ENCODE assay signal across 9 cellular contexts in genomic region chr13:114281351-114282142, GRCh38. TPM values are rescaled to one million over a fixed set of nuclear protein-coding genes. Genes with fewer than 3 reads are reported as not detected.
DNase-seq lines count a peak whose midpoint lies in the region; ATAC-seq, FAIRE-seq and TF ChIP-seq lines count a peak whose summit lies in the region.
"Had no signal": no experiment of that assay in that cellular context is flagged by ENCODE, and none has a peak within 500 bp of the region (broad histone marks: within the 10 kb centered on the region; RNA-seq: fewer than 3 reads in every experiment).

Gene UPF3A, plus strand, starts transcription at chr13:114281601. Its CDS starts 39 bp downstream, at chr13:114281640.

- WGBS in HepG2 (ENCODE audit: low lambda C conversion rate): 0% methylated on average over 4 of the region's 99 CpGs

- peaks cover 54% of the 10 kb centered on the region for H3K36me3 Mint-ChIP-seq in dendritic cell treated with granulocyte-macrophage colony-stimulating factor and Interleukin-4, amounts not matched to agents 40 ng/mL and 50 ng/mL, for 4 days (ENCODE audit: low read depth)

- in situ Hi-C loops in HepG2 (cut with HindIII; ENCODE audit: extremely low pct_ligation_motif_present, low pct_unique_long_range_greater_than_20kb): no loop called here

- H3K4me1 Mint-ChIP-seq in dendritic cell treated with granulocyte-macrophage colony-stimulating factor and Interleukin-4, amounts not matched to agents 40 ng/mL and 50 ng/mL, for 4 days (ENCODE audit: low read depth): peaks cover 34% of the 10 kb centered on the region

- POLR2A ChIA-PET in HepG2 (lab: Yijun Ruan, JAX): interaction anchor here (0.6 to 2.7 kb wide), 13 partner anchors 8 to 53 kb away, joined by 3 to 15 read pairs (median 3); partner anchors contain the start of gene CHAMP1

- H4K20me1 ChIP-seq in BLaER1 (no peaks in the 10 kb centered on the region), HepG2 (ENCODE audit: insufficient read depth, low read length) (peaks cover 7% of the 10 kb centered on the region; the same call in 1 of the 2 replicates)

- FAIRE-seq in HepG2 (lab: Jason Lieb, UNC): no peak
- FAIRE-seq: islet of Langerhans had no signal

- H3K9ac ChIP-seq in BLaER1 (peak within 1 kb of the TSS; percentile 99), HepG2 (ENCODE audit: insufficient read depth, low read depth, low read length) (peak within 1 kb of the TSS; percentile 99)

- peak within 1 kb of the TSS; percentile 97 for H3K27ac Mint-ChIP-seq in dendritic cell treated with granulocyte-macrophage colony-stimulating factor and Interleukin-4, amounts not matched to agents 40 ng/mL and 50 ng/mL, for 4 days

- H3K27ac ChIP-seq in BLaER1 (peak within 1 kb of the TSS; percentile 100), HepG2 (ENCODE audit: extremely low read length, insufficient read depth, low read length) (peak within 1 kb of the TSS; percentile 99)

- 0 out of 2 replicates have a peak, but pooled peaks have one; percentile 27 for TF ChIP-seq RAD21 in HepG2 (CRISPR knock-in tag; IDR thresholded peaks at IDR 0.05)

- peaks cover 35% of the 10 kb centered on the region for H3K79me2 ChIP-seq in HepG2 (ENCODE audit: insufficient read depth, low read length)

- H3K27me3 ChIP-seq in BLaER1 (no peaks in the 10 kb centered on the region), HepG2 (ENCODE audit: control insufficient read depth in 1 of 2, insufficient read depth in 2 of 2, low read length in 2 of 2) (no peaks in the 10 kb centered on the region; a peak in 1 of 5 replicates)

- TF ChIP-seq CTCF in HepG2 (CRISPR knock-in tag; IDR thresholded peaks at IDR 0.05): no peak; the same call in 1 of the 2 replicates

- no peaks in the 10 kb centered on the region for H3K9me3 ChIP-seq in BLaER1
- H3K9me3 ChIP-seq in HepG2 (ENCODE audit: low read length): no peaks in the 10 kb centered on the region

- H3K36me3 ChIP-seq in BLaER1 (peaks cover 39% of the 10 kb centered on the region), HepG2 (replicated peaks in 1 of 2; ENCODE audit: control insufficient read depth in 1 of 2, insufficient read depth in 2 of 2, low read length in 2 of 2) (peaks cover 5 to 24% of the 10 kb centered on the region in 2 experiments; a peak in 4 of 5 replicates)

- H3K4me3 ChIP-seq in BLaER1: peak within 1 kb of the TSS; percentile 91
- peak within 1 kb of the TSS; percentile 84 to 98 (median 90) for H3K4me3 ChIP-seq in HepG2 (replicated peaks in 1 of 3; ENCODE audit: insufficient read depth in 1 of 3, low read depth in 2 of 3, low read length in 3 of 3)

- H2AFZ ChIP-seq in HepG2 (ENCODE audit: low read length): no peak within 1 kb of the TSS

- H3K9me3 Mint-ChIP-seq in dendritic cell treated with granulocyte-macrophage colony-stimulating factor and Interleukin-4, amounts not matched to agents 40 ng/mL and 50 ng/mL, for 4 days: no peaks in the 10 kb centered on the region

- H3K27me3 Mint-ChIP-seq in dendritic cell treated with granulocyte-macrophage colony-stimulating factor and Interleukin-4, amounts not matched to agents 40 ng/mL and 50 ng/mL, for 4 days: no peaks in the 10 kb centered on the region

- TF ChIP-seq EP300 in HepG2 (IDR thresholded peaks at IDR 0.05; ENCODE audit: low read depth in 2 of 2, low read length in 2 of 2): 0 out of 4 replicates have a peak, but pooled peaks of 1 of the 2 experiments have one; percentile 8
- TF ChIP-seq EP300 in HepG2 (CRISPR knock-in tag; IDR thresholded peaks at IDR 0.05; ENCODE audit: borderline replicate concordance): no peak

- ATAC-seq in HG03457 (IDR thresholded peaks at IDR 0.05; ENCODE audit: unreplicated experiment): peak; percentile 51
- peak; percentile 94 for ATAC-seq in HepG2

- TF ChIP-seq POLR2A in HepG2 (IDR thresholded peaks at IDR 0.05; ENCODE audit: insufficient read depth in 1 of 2, low read depth in 2 of 2, low read length in 2 of 2): peak; percentile 82 to 88

- no TSS peak for BruUV-seq in HepG2 (replicated peaks; lab: Mats Ljungman, UMichigan)

- peaks cover 31% of the 10 kb centered on the region for H3K4me1 ChIP-seq in BLaER1
- peaks cover 45% of the 10 kb centered on the region for H3K4me1 ChIP-seq in HepG2 (ENCODE audit: insufficient read depth, low read length)

- intact Hi-C loops in dendritic cell treated with granulocyte-macrophage colony-stimulating factor and Interleukin-4, amounts not matched to agents 40 ng/mL and 50 ng/mL, for 4 days (cut with micrococcal nuclease): loop anchor here (1.0 kb wide), 1 partner anchor 33 kb away; the partner anchor contains the start of gene CHAMP1
- intact Hi-C loops in HepG2 (cut with micrococcal nuclease; ENCODE audit: unreplicated experiment): loop anchor here (2.0 kb wide), 1 partner anchor 33 kb away; the partner anchor contains the start of gene CHAMP1

- DNase-seq in GM19240 (ENCODE audit: insufficient read length, low spot score) (peak; percentile 66), NCI-H526 treated with DMSO at 0.1 percent for 48 hours (lab: John Stamatoyannopoulos, UW) (peak; percentile 83), HepG2 (ENCODE audit: low spot score) (peak; percentile 83)
- peak; percentile 81 to 82 for DNase-seq in activated CD4-positive, alpha-beta T cell treated with anti-CD3 and anti-CD28 coated beads, Interleukin-2, amount 50 U/mL, for 24 hours (ENCODE audit: low read depth in 1 of 2, low spot score in 1 of 2)
- DNase-seq in stimulated activated CD4-positive, alpha-beta T cell treated with anti-CD3 and anti-CD28 coated beads, Interleukin-4, amount 100 ng/mL, for 1 hour: peak; percentile 87

- CTCF ChIA-PET in HepG2 (lab: Yijun Ruan, JAX; ENCODE audit: low intra/inter-chr PET ratio, low total read pairs): no interaction called here

- peak within 1 kb of the TSS; percentile 93 for H3K4me3 Mint-ChIP-seq in dendritic cell treated with granulocyte-macrophage colony-stimulating factor and Interleukin-4, amounts not matched to agents 40 ng/mL and 50 ng/mL, for 4 days

- H3K4me2 ChIP-seq in BLaER1 (peak within 1 kb of the TSS; percentile 90), HepG2 (ENCODE audit: low read depth, low read length) (peak within 1 kb of the TSS; percentile 96)

TF ChIP-seq in HepG2, 621 proteins besides CTCF, POLR2A, EP300 and RAD21 (continues in another document):
- TF ChIP-seq MXD3 (CRISPR knock-in tag; IDR thresholded peaks at IDR 0.05) (peak; percentile 36; the same call in 1 of the 2 replicates), ZBED4 (CRISPR knock-in tag; IDR thresholded peaks at IDR 0.05; ENCODE audit: borderline replicate concordance) (peak; percentile 79), MTF1 (CRISPR knock-in tag; IDR thresholded peaks at IDR 0.05) (no peak), ZNF253 (CRISPR knock-in tag; IDR thresholded peaks at IDR 0.05; ENCODE audit: borderline replicate concordance) (no peak), ZNF549 (CRISPR knock-in tag; IDR thresholded peaks at IDR 0.05) (no peak)

RNA-seq across cellular contexts. Expression of gene UPF3A, which starts in this region (rescaled TPM):
- 50.5 and 63.8 TPM in 2 replicates for total RNA-seq in HepG2 (2016; rRNA removed; fragmentation: Illumina TruSeq; extraction: Trizol)
- total RNA-seq in HepG2 (2016; cell fraction: cytosol; rRNA removed; fragmentation: Illumina TruSeq; extraction: Trizol; ENCODE audit: low read depth): 22.0 TPM in 2 replicates
- total RNA-seq in HepG2 (2016; cell fraction: insoluble cytoplasmic fraction; rRNA removed; fragmentation: Illumina TruSeq; extraction: Trizol): 53.4 and 65.3 TPM in 2 replicates
- 40.3 and 41.6 TPM in 2 replicates for total RNA-seq in HepG2 (2016; cell fraction: membrane; rRNA removed; fragmentation: Illumina TruSeq; extraction: Trizol)
- 56.7 and 60.9 TPM in 2 replicates for total RNA-seq in HepG2 (2016; cell fraction: nucleus; rRNA removed; fragmentation: Illumina TruSeq; extraction: Trizol)
- polyA plus RNA-seq in HepG2 (2011; rRNA removed): 46.7 and 60.2 TPM in 2 replicates
- 32.6 and 34.3 TPM in 2 replicates for polyA plus RNA-seq in HepG2 (2011; cell fraction: cytosol; rRNA removed)
- 66.5 and 88.8 TPM in 2 replicates for polyA plus RNA-seq in HepG2 (2011; cell fraction: nucleus; rRNA removed)
- 45.1 and 52.0 TPM in 2 replicates for polyA plus RNA-seq in HepG2 (2012)
- polyA plus RNA-seq in HepG2 (2016; cell fraction: cytosol; fragmentation: Illumina TruSeq; extraction: Trizol; ENCODE audit: low read depth): 26.0 and 27.5 TPM in 2 replicates
- polyA plus RNA-seq in HepG2 (2016; cell fraction: insoluble cytoplasmic fraction; fragmentation: Illumina TruSeq; extraction: Trizol; ENCODE audit: low read depth): 81.1 and 85.3 TPM in 2 replicates
- 38.1 and 40.9 TPM in 2 replicates for polyA plus RNA-seq in HepG2 (2016; cell fraction: membrane; fragmentation: Illumina TruSeq; extraction: Trizol; ENCODE audit: low read depth)
- polyA plus RNA-seq in HepG2 (2016; cell fraction: nucleus; fragmentation: Illumina TruSeq; extraction: Trizol; ENCODE audit: insufficient read depth, low read depth): 191 TPM in 2 replicates
- polyA minus RNA-seq in HepG2 (2011; rRNA and poly(A)+ RNA removed; ENCODE audit: low replicate concordance): 14.3 and 25.2 TPM in 2 replicates
- polyA minus RNA-seq in HepG2 (2011; cell fraction: cytosol; rRNA and poly(A)+ RNA removed): 10.4 and 12.0 TPM in 2 replicates
- polyA minus RNA-seq in HepG2 (2011; cell fraction: nucleus; rRNA and poly(A)+ RNA removed): 58.6 and 63.9 TPM in 2 replicates

Comparison
In these comparisons a context has a peak if more than half of its experiments do, and no peak if none do; other contexts are left out.
1. Peak in every context shown above with its lines: DNase-seq, ATAC-seq, H3K4me3 ChIP-seq and H3K27ac ChIP-seq.